37 cellular contexts compared by ENCODE assay signal in the genomic region with DNA sequence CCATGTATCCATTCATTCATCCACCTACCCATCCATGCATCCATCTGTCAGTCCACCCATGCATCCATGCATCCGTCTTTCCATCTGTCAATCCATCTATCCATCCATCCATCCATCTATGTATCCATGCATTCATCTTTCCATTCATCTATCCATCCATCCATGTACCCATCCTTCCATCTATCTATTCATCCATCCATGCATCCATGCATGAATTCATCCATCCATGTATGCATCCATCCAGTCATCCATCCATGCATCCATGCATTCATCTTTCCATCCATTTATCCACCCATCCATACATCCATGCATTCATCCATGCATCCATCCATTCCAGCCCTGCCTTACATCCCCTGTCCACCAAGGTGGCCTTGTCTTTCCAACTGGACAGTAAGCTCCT. TPM values are rescaled to one million over a fixed set of nuclear protein-coding genes. Genes with fewer than 3 reads are reported as not detected.
"Had no signal": no experiment of that assay in that cellular context is flagged by ENCODE, and none has a peak within 500 bp of the region (broad histone marks: within the 10 kb centered on the region; RNA-seq: fewer than 3 reads in every experiment).

No MANE protein-coding gene starts in this region.

- H3K36me3 Mint-ChIP-seq: activated CD8-positive, alpha-beta memory T cell treated with anti-CD3 and anti-CD28 coated beads, Interleukin-2, amount 10 ng/mL, durations not matched to agents 7 days and 5 days; activated naive CD4-positive, alpha-beta T cell treated with anti-CD3 and anti-CD28 coated beads, Interleukin-2, amount 10 ng/mL, durations not matched to agents 7 days and 5 days; activated naive CD4-positive, alpha-beta T cell treated with anti-CD3 and anti-CD28 coated beads, Interleukin-2, amount 50 U/mL, for 24 hours; activated naive CD8-positive, alpha-beta T cell; activated naive CD8-positive, alpha-beta T cell treated with anti-CD3 and anti-CD28 coated beads, Interleukin-2, amount 10 ng/mL, durations not matched to agents 7 days and 5 days; brain had no signal

- DNase-seq: activated B cell treated with CpG ODN at 0.5 μM for 24 hours; activated CD4-positive, alpha-beta memory T cell treated with anti-CD3 and anti-CD28 coated beads, Interleukin-2, amount 10 ng/mL, durations not matched to agents 7 days and 5 days; activated CD4-positive, alpha-beta T cell treated with anti-CD3 and anti-CD28 coated beads for 4 hours; activated CD4-positive, alpha-beta T cell treated with anti-CD3 and anti-CD28 coated beads, Interleukin-2, amount 10 ng/mL, durations not matched to agents 7 days and 5 days; activated CD4-positive, alpha-beta T cell treated with anti-CD3 and anti-CD28 coated beads, Interleukin-2, amount 50 U/mL, for 48 hours; activated CD4-positive, CD25-positive, alpha-beta regulatory T cell treated with anti-CD3 and anti-CD28 coated beads, Interleukin-2, amount 50 U/mL, for 72 hours; activated CD8-positive, alpha-beta memory T cell treated with anti-CD3 and anti-CD28 coated beads for 24 hours; activated CD8-positive, alpha-beta memory T cell treated with anti-CD3 and anti-CD28 coated beads, Interleukin-2, amount 10 ng/mL, durations not matched to agents 7 days and 5 days; activated CD8-positive, alpha-beta memory T cell treated with anti-CD3 and anti-CD28 coated beads, Interleukin-2, amount 50 U/mL, for 48 hours; activated CD8-positive, alpha-beta T cell treated with anti-CD3 and anti-CD28 coated beads, Interleukin-2, amount 10 ng/mL, durations not matched to agents 7 days and 5 days; activated effector memory CD4-positive, alpha-beta T cell treated with Interleukin-2 at 50 U/mL for 16 hours; activated gamma-delta T cell; activated naive CD4-positive, alpha-beta T cell treated with anti-CD3 and anti-CD28 coated beads, Interleukin-2, amount 10 ng/mL, durations not matched to agents 7 days and 5 days; activated naive CD4-positive, alpha-beta T cell treated with Interleukin-2 at 50 U/mL for 16 hours; activated naive CD8-positive, alpha-beta T cell treated with anti-CD3 and anti-CD28 coated beads, Interleukin-2, amount 10 ng/mL, durations not matched to agents 7 days and 5 days; activated naive CD8-positive, alpha-beta T cell treated with anti-CD3 and anti-CD28 coated beads, Interleukin-2, amount 50 U/mL, for 24 hours; activated T-cell treated with anti-CD3 and anti-CD28 coated beads, Interleukin-2, amount 50 U/mL, for 24 hours; activated T-cell treated with anti-CD3 and anti-CD28 coated beads, Interleukin-2, amount 50 U/mL, for 48 hours; amygdala; anterior cingulate cortex; caudate nucleus; cerebellar nuclear complex; T-helper 1 cell; T-helper 2 cell; T-helper 9 cell had no signal

- H3K4me3 Mint-ChIP-seq: activated B cell treated with CpG ODN at 0.5 μM for 24 hours; activated CD4-positive, alpha-beta memory T cell treated with anti-CD3 and anti-CD28 coated beads, Interleukin-2, amount 10 ng/mL, durations not matched to agents 7 days and 5 days; activated CD4-positive, alpha-beta T cell treated with anti-CD3 and anti-CD28 coated beads, Interleukin-2, amount 10 ng/mL, durations not matched to agents 7 days and 5 days; activated CD8-positive, alpha-beta memory T cell treated with anti-CD3 and anti-CD28 coated beads, Interleukin-2, amount 10 ng/mL, durations not matched to agents 7 days and 5 days; activated CD8-positive, alpha-beta T cell treated with anti-CD3 and anti-CD28 coated beads, Interleukin-2, amount 10 ng/mL, durations not matched to agents 7 days and 5 days; activated naive CD4-positive, alpha-beta T cell treated with anti-CD3 and anti-CD28 coated beads, Interleukin-2, amount 10 ng/mL, durations not matched to agents 7 days and 5 days; activated naive CD4-positive, alpha-beta T cell treated with anti-CD3 and anti-CD28 coated beads, Interleukin-2, amount 50 U/mL, for 24 hours; activated naive CD8-positive, alpha-beta T cell; activated naive CD8-positive, alpha-beta T cell treated with anti-CD3 and anti-CD28 coated beads, Interleukin-2, amount 10 ng/mL, durations not matched to agents 7 days and 5 days; activated naive CD8-positive, alpha-beta T cell treated with anti-CD3 and anti-CD28 coated beads, Interleukin-2, amount 50 U/mL, for 24 hours; activated T-cell treated with anti-CD3 and anti-CD28 coated beads, Interleukin-2, amount 50 U/mL, for 24 hours; brain; central memory CD8-positive, alpha-beta T cell; T-helper 1 cell treated with Interleukin-12 subunit alpha and Interleukin-12 subunit beta and Interleukin-4 antibody, amounts not matched to agents 30 μg/mL and 1 μg/mL, for 36 hours; T-helper 2 cell treated with Interferon-gamma antibody and Interleukin-4, amounts not matched to agents 5 μg/mL and 100 μg/mL, for 36 hours had no signal

- H3K27ac Mint-ChIP-seq: activated B cell treated with CpG ODN at 0.5 μM for 24 hours; activated CD4-positive, alpha-beta memory T cell treated with anti-CD3 and anti-CD28 coated beads, Interleukin-2, amount 10 ng/mL, durations not matched to agents 7 days and 5 days; activated CD4-positive, alpha-beta T cell treated with anti-CD3 and anti-CD28 coated beads, Interleukin-2, amount 10 ng/mL, durations not matched to agents 7 days and 5 days; activated CD8-positive, alpha-beta memory T cell treated with anti-CD3 and anti-CD28 coated beads, Interleukin-2, amount 10 ng/mL, durations not matched to agents 7 days and 5 days; activated CD8-positive, alpha-beta T cell treated with anti-CD3 and anti-CD28 coated beads, Interleukin-2, amount 10 ng/mL, durations not matched to agents 7 days and 5 days; activated naive CD4-positive, alpha-beta T cell treated with anti-CD3 and anti-CD28 coated beads, Interleukin-2, amount 10 ng/mL, durations not matched to agents 7 days and 5 days; activated naive CD4-positive, alpha-beta T cell treated with anti-CD3 and anti-CD28 coated beads, Interleukin-2, amount 50 U/mL, for 24 hours; activated naive CD8-positive, alpha-beta T cell; activated naive CD8-positive, alpha-beta T cell treated with anti-CD3 and anti-CD28 coated beads, Interleukin-2, amount 10 ng/mL, durations not matched to agents 7 days and 5 days; activated naive CD8-positive, alpha-beta T cell treated with anti-CD3 and anti-CD28 coated beads, Interleukin-2, amount 50 U/mL, for 24 hours; activated T-cell treated with anti-CD3 and anti-CD28 coated beads, Interleukin-2, amount 50 U/mL, for 24 hours; activated T-helper 2 cell treated with anti-CD3 and anti-CD28 coated beads, Interferon-gamma antibody, Interleukin-2, Interleukin-4, amounts not matched to agents 10 μg/mL and 5 μg/mL and 100 μg/mL, durations not matched to agents 14 hours and 24 hours and 36 hours; T-helper 1 cell treated with Interleukin-12 subunit alpha and Interleukin-12 subunit beta and Interleukin-4 antibody, amounts not matched to agents 30 μg/mL and 1 μg/mL, for 36 hours; T-helper 2 cell treated with Interferon-gamma antibody and Interleukin-4, amounts not matched to agents 5 μg/mL and 100 μg/mL, for 36 hours had no signal

- H3K9me3 ChIP-seq: ascending aorta had no signal

- H3K27ac ChIP-seq: ascending aorta, cardiac muscle cell, VCaP had no signal

- FAIRE-seq: bronchial epithelial cell, TTC549 had no signal

- H3K27me3 ChIP-seq: ascending aorta, cardiac muscle cell had no signal

- H3K36me3 ChIP-seq: ascending aorta, cardiac muscle cell had no signal

- H3K4me1 ChIP-seq: ascending aorta had no signal

- H3K4me1 Mint-ChIP-seq: activated B cell treated with CpG ODN at 0.5 μM for 24 hours; activated CD4-positive, alpha-beta memory T cell treated with anti-CD3 and anti-CD28 coated beads, Interleukin-2, amount 10 ng/mL, durations not matched to agents 7 days and 5 days; activated CD4-positive, alpha-beta T cell treated with anti-CD3 and anti-CD28 coated beads, Interleukin-2, amount 10 ng/mL, durations not matched to agents 7 days and 5 days; activated CD8-positive, alpha-beta memory T cell treated with anti-CD3 and anti-CD28 coated beads, Interleukin-2, amount 10 ng/mL, durations not matched to agents 7 days and 5 days; activated naive CD4-positive, alpha-beta T cell treated with anti-CD3 and anti-CD28 coated beads, Interleukin-2, amount 10 ng/mL, durations not matched to agents 7 days and 5 days; activated naive CD4-positive, alpha-beta T cell treated with anti-CD3 and anti-CD28 coated beads, Interleukin-2, amount 50 U/mL, for 24 hours; activated naive CD8-positive, alpha-beta T cell treated with anti-CD3 and anti-CD28 coated beads, Interleukin-2, amount 10 ng/mL, durations not matched to agents 7 days and 5 days; activated naive CD8-positive, alpha-beta T cell treated with anti-CD3 and anti-CD28 coated beads, Interleukin-2, amount 50 U/mL, for 24 hours; central memory CD8-positive, alpha-beta T cell had no signal

- H3K9me3 Mint-ChIP-seq: activated B cell treated with CpG ODN at 0.5 μM for 24 hours; activated CD4-positive, alpha-beta memory T cell treated with anti-CD3 and anti-CD28 coated beads, Interleukin-2, amount 10 ng/mL, durations not matched to agents 7 days and 5 days; activated CD4-positive, alpha-beta T cell treated with anti-CD3 and anti-CD28 coated beads, Interleukin-2, amount 10 ng/mL, durations not matched to agents 7 days and 5 days; activated naive CD4-positive, alpha-beta T cell treated with anti-CD3 and anti-CD28 coated beads, Interleukin-2, amount 10 ng/mL, durations not matched to agents 7 days and 5 days; activated naive CD4-positive, alpha-beta T cell treated with anti-CD3 and anti-CD28 coated beads, Interleukin-2, amount 50 U/mL, for 24 hours; activated naive CD8-positive, alpha-beta T cell treated with anti-CD3 and anti-CD28 coated beads, Interleukin-2, amount 10 ng/mL, durations not matched to agents 7 days and 5 days; activated naive CD8-positive, alpha-beta T cell treated with anti-CD3 and anti-CD28 coated beads, Interleukin-2, amount 50 U/mL, for 24 hours; activated T-cell treated with anti-CD3 and anti-CD28 coated beads, Interleukin-2, amount 50 U/mL, for 24 hours; activated T-helper 2 cell treated with anti-CD3 and anti-CD28 coated beads, Interferon-gamma antibody, Interleukin-2, Interleukin-4, amounts not matched to agents 10 μg/mL and 5 μg/mL and 100 μg/mL, durations not matched to agents 14 hours and 24 hours and 36 hours; central memory CD8-positive, alpha-beta T cell; T-helper 1 cell treated with Interleukin-12 subunit alpha and Interleukin-12 subunit beta and Interleukin-4 antibody, amounts not matched to agents 30 μg/mL and 1 μg/mL, for 36 hours; T-helper 2 cell treated with Interferon-gamma antibody and Interleukin-4, amounts not matched to agents 5 μg/mL and 100 μg/mL, for 36 hours had no signal

- H3K4me3 ChIP-seq: ascending aorta, cardiac muscle cell had no signal

RNA-seq across cellular contexts. Expression of gene SORCS3, which starts 45.7 kb away (rescaled TPM):
- total RNA-seq: activated B cell treated with CpG ODN at 0.5 μM for 24 hours; activated CD4-positive, alpha-beta memory T cell treated with anti-CD3 and anti-CD28 coated beads, Interleukin-2, amount 10 ng/mL, durations not matched to agents 7 days and 5 days; activated CD8-positive, alpha-beta memory T cell treated with anti-CD3 and anti-CD28 coated beads, Interleukin-2, amount 10 ng/mL, durations not matched to agents 7 days and 5 days; activated CD8-positive, alpha-beta T cell treated with anti-CD3 and anti-CD28 coated beads, Interleukin-2, amount 10 ng/mL, durations not matched to agents 7 days and 5 days; activated naive CD8-positive, alpha-beta T cell treated with anti-CD3 and anti-CD28 coated beads, Interleukin-2, amount 10 ng/mL, durations not matched to agents 7 days and 5 days; activated T-helper 2 cell treated with anti-CD3 and anti-CD28 coated beads, Interferon-gamma antibody, Interleukin-2, Interleukin-4, amounts not matched to agents 10 μg/mL and 5 μg/mL and 100 μg/mL, durations not matched to agents 14 hours and 24 hours and 36 hours; ascending aorta; bronchial epithelial cell had no signal
